ENCODE assay signal across 14 cellular contexts in the genomic region with DNA sequence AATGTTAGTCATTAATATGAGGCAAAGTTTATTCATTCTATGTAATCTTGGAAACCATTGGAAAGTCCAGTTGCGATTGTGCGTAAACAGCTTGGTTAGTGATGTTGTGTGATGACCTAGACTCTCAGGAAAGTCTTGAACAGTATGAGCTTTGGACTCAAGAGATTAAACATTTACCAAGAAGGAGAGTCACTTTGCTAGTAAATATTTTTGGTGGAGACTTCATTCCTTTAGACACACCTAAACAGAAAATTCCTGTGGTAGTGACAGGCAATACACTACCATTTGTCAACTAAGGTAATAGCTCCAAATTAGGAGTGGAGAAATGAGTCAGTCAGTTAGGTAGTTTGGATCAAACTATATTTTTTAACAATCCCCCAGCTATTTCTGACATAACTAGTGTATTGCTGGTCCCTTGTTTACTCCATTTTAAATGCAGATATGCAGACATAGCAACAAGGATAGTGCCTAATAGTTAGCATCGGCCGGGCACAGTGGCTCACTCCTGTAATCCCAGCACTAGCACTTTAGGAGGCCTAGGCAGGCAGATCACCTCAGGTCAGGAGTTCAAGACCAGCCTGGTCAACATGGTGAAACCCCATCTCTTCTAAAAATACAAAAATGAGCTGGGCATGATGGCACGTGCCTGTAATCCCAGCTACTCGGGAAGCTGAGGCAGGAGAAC.
DNase-seq lines count a peak whose midpoint lies in the region; ATAC-seq and TF ChIP-seq lines count a peak whose summit lies in the region.
"Had no signal": no experiment of that assay in that cellular context is flagged by ENCODE, and none has a peak within 500 bp of the region (broad histone marks: within the 10 kb centered on the region; RNA-seq: fewer than 3 reads in every experiment).

No MANE protein-coding gene starts in this region.

- H2AFZ ChIP-seq in osteoblast (ENCODE audit: low read length): no peak overlapping the region

- intact Hi-C loops in activated T-helper 2 cell treated with anti-CD3 and anti-CD28 coated beads, Interferon-gamma antibody, Interleukin-2, Interleukin-4, amounts not matched to agents 10 μg/mL and 5 μg/mL and 100 μg/mL, durations not matched to agents 14 hours and 24 hours and 36 hours (cut with micrococcal nuclease): no loop called here

- no peaks in the 10 kb centered on the region for H3K79me2 ChIP-seq in osteoblast (ENCODE audit: insufficient read depth, low read length)

- H3K4me1 ChIP-seq in osteoblast (ENCODE audit: insufficient read depth, low read length): peaks cover 4% of the 10 kb centered on the region
- H3K4me1 ChIP-seq: adrenal gland had no signal

- H3K4me3 Mint-ChIP-seq in osteocyte (ENCODE audit: unreplicated experiment): no peak overlapping the region
- H3K4me3 Mint-ChIP-seq in activated T-helper 2 cell treated with anti-CD3 and anti-CD28 coated beads, Interferon-gamma antibody, Interleukin-2, Interleukin-4, amounts not matched to agents 10 μg/mL and 5 μg/mL and 100 μg/mL, durations not matched to agents 14 hours and 24 hours and 36 hours (ENCODE audit: low read depth): no peak overlapping the region
- H3K4me3 Mint-ChIP-seq: CD4-positive, alpha-beta memory T cell; T-cell had no signal

- H3K27me3 ChIP-seq in osteoblast (ENCODE audit: insufficient read depth, low read length): no peaks in the 10 kb centered on the region
- H3K27me3 ChIP-seq: adrenal gland had no signal

- peaks cover 3% of the 10 kb centered on the region for H3K36me3 ChIP-seq in osteoblast (ENCODE audit: insufficient read depth, low read length)
- H3K36me3 ChIP-seq: adrenal gland had no signal

- TF ChIP-seq CTCF in fibroblast of pulmonary artery (IDR thresholded peaks at IDR 0.05; ENCODE audit: low read length, missing control alignments): no peak
- TF ChIP-seq CTCF in osteoblast (IDR thresholded peaks at IDR 0.05; ENCODE audit: extremely low read depth, low read depth, low read length): no peak
- no peak for TF ChIP-seq CTCF in osteocyte (IDR thresholded peaks at IDR 0.05)

- no peak for ATAC-seq in HG03108 (IDR thresholded peaks at IDR 0.05; ENCODE audit: unreplicated experiment)
- ATAC-seq: T-cell had no signal

- H3K9me3 Mint-ChIP-seq in osteocyte (ENCODE audit: unreplicated experiment): no peaks in the 10 kb centered on the region
- no peaks in the 10 kb centered on the region for H3K9me3 Mint-ChIP-seq in activated T-helper 2 cell treated with anti-CD3 and anti-CD28 coated beads, Interferon-gamma antibody, Interleukin-2, Interleukin-4, amounts not matched to agents 10 μg/mL and 5 μg/mL and 100 μg/mL, durations not matched to agents 14 hours and 24 hours and 36 hours

- in situ Hi-C loops in Caki2 (cut with HindIII; ENCODE audit: low pct_unique_long_range_greater_than_20kb, low sequenced_read_pairs): no loop called here

- H3K4me2 ChIP-seq in osteoblast (ENCODE audit: insufficient read depth, low read length): no peak overlapping the region

- DNase-seq in Caki2 (ENCODE audit: low read depth) (peak; percentile 97), RPMI7951 (ENCODE audit: low read depth) (peak; percentile 4), fibroblast of pulmonary artery (ENCODE audit: low read depth) (peak; percentile 78), osteoblast (ENCODE audit: insufficient read length, low spot score, missing footprints) (peak; percentile 64), osteocyte (ENCODE audit: extremely low spot score, unreplicated experiment) (no peak)
- DNase-seq in activated T-helper 2 cell treated with anti-CD3 and anti-CD28 coated beads, Interferon-gamma antibody, Interleukin-2, Interleukin-4, amounts not matched to agents 10 μg/mL and 5 μg/mL and 100 μg/mL, durations not matched to agents 14 hours and 24 hours and 36 hours (ENCODE audit: low spot score): no peak
- DNase-seq in activated naive CD4-positive, alpha-beta T cell treated with anti-CD3 and anti-CD28 coated beads, Interleukin-2, amount 50 U/mL, for 16 hours: no peak
- DNase-seq: activated CD8-positive, alpha-beta memory T cell treated with anti-CD3 and anti-CD28 coated beads for 24 hours; adrenal gland; CD4-positive, alpha-beta memory T cell; NCI-H1048; T-cell had no signal

- no peaks in the 10 kb centered on the region for H3K27me3 Mint-ChIP-seq in osteocyte (ENCODE audit: unreplicated experiment)
- no peaks in the 10 kb centered on the region for H3K27me3 Mint-ChIP-seq in activated T-helper 2 cell treated with anti-CD3 and anti-CD28 coated beads, Interferon-gamma antibody, Interleukin-2, Interleukin-4, amounts not matched to agents 10 μg/mL and 5 μg/mL and 100 μg/mL, durations not matched to agents 14 hours and 24 hours and 36 hours (ENCODE audit: low read depth)
- H3K27me3 Mint-ChIP-seq: CD4-positive, alpha-beta memory T cell; T-cell had no signal

- H3K4me1 Mint-ChIP-seq in osteocyte (ENCODE audit: unreplicated experiment): peaks cover 10% of the 10 kb centered on the region
- H3K4me1 Mint-ChIP-seq in activated T-helper 2 cell treated with anti-CD3 and anti-CD28 coated beads, Interferon-gamma antibody, Interleukin-2, Interleukin-4, amounts not matched to agents 10 μg/mL and 5 μg/mL and 100 μg/mL, durations not matched to agents 14 hours and 24 hours and 36 hours (ENCODE audit: low read depth): no peaks in the 10 kb centered on the region
- H3K4me1 Mint-ChIP-seq: CD4-positive, alpha-beta memory T cell; T-cell had no signal

- H3K4me3 ChIP-seq in fibroblast of pulmonary artery (replicated peaks; ENCODE audit: low read depth, low read length): no peak overlapping the region
- H3K4me3 ChIP-seq in osteoblast (ENCODE audit: insufficient read depth, low read length): no peak overlapping the region
- H3K4me3 ChIP-seq: adrenal gland, skin epidermis had no signal

- peaks cover 17% of the 10 kb centered on the region for H3K36me3 Mint-ChIP-seq in osteocyte (ENCODE audit: unreplicated experiment)
- H3K36me3 Mint-ChIP-seq in activated T-helper 2 cell treated with anti-CD3 and anti-CD28 coated beads, Interferon-gamma antibody, Interleukin-2, Interleukin-4, amounts not matched to agents 10 μg/mL and 5 μg/mL and 100 μg/mL, durations not matched to agents 14 hours and 24 hours and 36 hours (ENCODE audit: low read depth): no peaks in the 10 kb centered on the region
- H3K36me3 Mint-ChIP-seq: CD4-positive, alpha-beta memory T cell; T-cell had no signal

- no peaks in the 10 kb centered on the region for H4K20me1 ChIP-seq in osteoblast (ENCODE audit: insufficient read depth, low read length)

- no peak overlapping the region for H3K27ac Mint-ChIP-seq in osteocyte (ENCODE audit: unreplicated experiment)
- H3K27ac Mint-ChIP-seq in activated T-helper 2 cell treated with anti-CD3 and anti-CD28 coated beads, Interferon-gamma antibody, Interleukin-2, Interleukin-4, amounts not matched to agents 10 μg/mL and 5 μg/mL and 100 μg/mL, durations not matched to agents 14 hours and 24 hours and 36 hours: no peak overlapping the region
- H3K27ac Mint-ChIP-seq: CD4-positive, alpha-beta memory T cell; T-cell had no signal

- H3K27ac ChIP-seq in osteoblast (ENCODE audit: low read depth, low read length): peak overlapping the region; percentile 69
- H3K27ac ChIP-seq: adrenal gland had no signal

- no peaks in the 10 kb centered on the region for H3K9me3 ChIP-seq in osteoblast (ENCODE audit: low read depth, low read length)
- H3K9me3 ChIP-seq: adrenal gland had no signal

Comparison
In these comparisons a context has a peak if more than half of its experiments do, and no peak if none do; other contexts are left out.
1. DNase-seq: peak in Caki2 (single experiment), RPMI7951 (single experiment), fibroblast of pulmonary artery (single experiment) and osteoblast (single experiment); none in osteocyte (single experiment), activated T-helper 2 cell treated with anti-CD3 and anti-CD28 coated beads, Interferon-gamma antibody, Interleukin-2, Interleukin-4, amounts not matched to agents 10 μg/mL and 5 μg/mL and 100 μg/mL, durations not matched to agents 14 hours and 24 hours and 36 hours (single experiment) and activated naive CD4-positive, alpha-beta T cell treated with anti-CD3 and anti-CD28 coated beads, Interleukin-2, amount 50 U/mL, for 16 hours (single experiment).